ENCODE assay signal across 18 cellular contexts in genomic region chr3:72380193-72380592, GRCh38.
DNase-seq lines count a peak whose midpoint lies in the region; ATAC-seq, FAIRE-seq and TF ChIP-seq lines count a peak whose summit lies in the region.
"Had no signal": no experiment of that assay in that cellular context is flagged by ENCODE, and none has a peak within 500 bp of the region (broad histone marks: within the 10 kb centered on the region; RNA-seq: fewer than 3 reads in every experiment).

No MANE protein-coding gene starts in this region.

- no peaks in the 10 kb centered on the region for H3K9me3 Mint-ChIP-seq in activated naive CD8-positive, alpha-beta T cell (ENCODE audit: low read depth)
- H3K9me3 Mint-ChIP-seq in activated naive CD8-positive, alpha-beta T cell treated with anti-CD3 and anti-CD28 coated beads, Interleukin-2, amount 50 U/mL, for 24 hours: no peaks in the 10 kb centered on the region
- H3K9me3 Mint-ChIP-seq: central memory CD8-positive, alpha-beta T cell; naive B cell; T-cell had no signal

- H3K9me3 ChIP-seq in body of pancreas: no peaks in the 10 kb centered on the region
- H3K9me3 ChIP-seq: HAP-1 had no signal

- no peak overlapping the region for H3K4me3 ChIP-seq in body of pancreas
- H3K4me3 ChIP-seq: HAP-1 had no signal

- no peak overlapping the region for H3K27ac ChIP-seq in body of pancreas

- H3K36me3 Mint-ChIP-seq in activated naive CD8-positive, alpha-beta T cell: peaks cover 8% of the 10 kb centered on the region
- H3K36me3 Mint-ChIP-seq in activated naive CD8-positive, alpha-beta T cell treated with anti-CD3 and anti-CD28 coated beads, Interleukin-2, amount 50 U/mL, for 24 hours (ENCODE audit: low read depth): peaks cover 32% of the 10 kb centered on the region

- no peak for FAIRE-seq in urothelium cell line (lab: Jason Lieb, UNC)

- DNase-seq in activated naive CD8-positive, alpha-beta T cell treated with anti-CD3 and anti-CD28 coated beads, Interleukin-2, amount 50 U/mL, for 24 hours: no peak
- DNase-seq in body of pancreas (no peak), hepatic stellate cell (ENCODE audit: low spot score) (peak; percentile 51), urothelium cell line (ENCODE audit: low spot score) (peak; percentile 32)
- DNase-seq: 8988T; DND-41; naive B cell; NCI-H1048; NK-92 treated with Interleukin-12 subunit alpha and Interleukin-12 subunit beta, amount 100 ng/mL, for 24 hours; stimulated activated CD4-positive, alpha-beta T cell treated with anti-CD3 and anti-CD28 coated beads, Interleukin-15, amount 100 ng/mL, for 24 hours; stimulated activated naive CD4-positive, alpha-beta T cell; T-cell had no signal

- no peaks in the 10 kb centered on the region for H3K27me3 Mint-ChIP-seq in activated naive CD8-positive, alpha-beta T cell
- no peaks in the 10 kb centered on the region for H3K27me3 Mint-ChIP-seq in activated naive CD8-positive, alpha-beta T cell treated with anti-CD3 and anti-CD28 coated beads, Interleukin-2, amount 50 U/mL, for 24 hours
- H3K27me3 Mint-ChIP-seq: central memory CD8-positive, alpha-beta T cell; naive B cell; T-cell had no signal

- 72 to 76% methylated on average over 4 of the region's 4 CpGs for WGBS in body of pancreas, 2 donors

- peak overlapping the region; percentile 41 for H3K27ac Mint-ChIP-seq in activated naive CD8-positive, alpha-beta T cell
- H3K27ac Mint-ChIP-seq in activated naive CD8-positive, alpha-beta T cell treated with anti-CD3 and anti-CD28 coated beads, Interleukin-2, amount 50 U/mL, for 24 hours: no peak overlapping the region
- H3K27ac Mint-ChIP-seq: T-cell had no signal

- intact Hi-C loops in body of pancreas (cut with DNase I): no loop called here

- no peak for TF ChIP-seq POLR2A in body of pancreas (IDR thresholded peaks at IDR 0.05)

- no peak for ATAC-seq in activated naive CD8-positive, alpha-beta T cell treated with anti-CD3 and anti-CD28 coated beads, Interleukin-2, amount 50 U/mL, for 24 hours
- ATAC-seq in body of pancreas: peak; percentile 33
- no peak for ATAC-seq in GM21390 (IDR thresholded peaks at IDR 0.05; ENCODE audit: unreplicated experiment)
- ATAC-seq in HG03097 (IDR thresholded peaks at IDR 0.05; ENCODE audit: low FRiP score, unreplicated experiment): no peak
- no peak for ATAC-seq in HG03565 (IDR thresholded peaks at IDR 0.05; ENCODE audit: unreplicated experiment)
- ATAC-seq: T-cell had no signal

- no peak for TF ChIP-seq CTCF in body of pancreas (IDR thresholded peaks at IDR 0.05)

- no peak overlapping the region for H3K4me3 Mint-ChIP-seq in activated naive CD8-positive, alpha-beta T cell
- H3K4me3 Mint-ChIP-seq in activated naive CD8-positive, alpha-beta T cell treated with anti-CD3 and anti-CD28 coated beads, Interleukin-2, amount 50 U/mL, for 24 hours: no peak overlapping the region
- H3K4me3 Mint-ChIP-seq: central memory CD8-positive, alpha-beta T cell; naive B cell; T-cell had no signal

- peaks cover 82% of the 10 kb centered on the region for H3K4me1 Mint-ChIP-seq in activated naive CD8-positive, alpha-beta T cell (ENCODE audit: low read depth)
- H3K4me1 Mint-ChIP-seq in activated naive CD8-positive, alpha-beta T cell treated with anti-CD3 and anti-CD28 coated beads, Interleukin-2, amount 50 U/mL, for 24 hours: peaks cover 88% of the 10 kb centered on the region

- peaks cover 2 to 5% of the 10 kb centered on the region in 2 donors for H3K36me3 ChIP-seq in body of pancreas (replicated peaks in 1 of 2; ENCODE audit: insufficient read depth in 1 of 2, low read depth in 2 of 2)

- peaks cover 15% of the 10 kb centered on the region for H3K4me1 ChIP-seq in body of pancreas

- no peaks in the 10 kb centered on the region for H3K27me3 ChIP-seq in body of pancreas

Comparison
In these comparisons a context has a peak if more than half of its experiments do, and no peak if none do; other contexts are left out.
1. DNase-seq: peak in hepatic stellate cell (single experiment) and urothelium cell line (single experiment); none in activated naive CD8-positive, alpha-beta T cell treated with anti-CD3 and anti-CD28 coated beads, Interleukin-2, amount 50 U/mL, for 24 hours (single experiment) and body of pancreas (0 of 4).